Comparison of ENCODE assay signal across 16 cellular contexts in the genomic region with DNA sequence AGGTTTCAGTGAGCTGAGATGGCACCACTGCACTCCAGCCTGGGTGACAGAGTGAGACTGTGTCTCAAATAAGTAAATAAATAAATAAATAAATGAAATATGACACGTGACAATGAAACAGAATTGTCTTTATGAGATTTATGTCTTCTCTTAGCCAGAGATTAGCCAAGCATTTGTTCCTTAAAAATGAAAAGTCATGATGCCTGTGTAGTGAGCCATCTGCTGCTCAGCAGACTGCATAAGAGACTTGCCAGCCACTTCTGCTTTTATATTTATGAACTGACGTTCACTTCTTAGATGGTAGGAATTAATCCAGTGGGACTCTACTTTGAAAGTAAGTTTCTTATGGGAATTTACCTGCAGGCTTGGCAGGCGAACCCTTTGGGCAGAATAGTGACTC.
DNase-seq lines count a peak whose midpoint lies in the region; ATAC-seq, FAIRE-seq and TF ChIP-seq lines count a peak whose summit lies in the region.
"Had no signal": no experiment of that assay in that cellular context is flagged by ENCODE, and none has a peak within 500 bp of the region (broad histone marks: within the 10 kb centered on the region; RNA-seq: fewer than 3 reads in every experiment).

No MANE protein-coding gene starts in this region.

- no peak for TF ChIP-seq RAD21 in IMR-90 (IDR thresholded peaks at IDR 0.05; ENCODE audit: low read length)

- H2AK5ac ChIP-seq in IMR-90 (ENCODE audit: low read depth, low read length): no peak overlapping the region

- no peak overlapping the region for H3K23ac ChIP-seq in IMR-90 (ENCODE audit: low read depth, low read length)

- no CpG with 5 or more reads among the region's 3 CpGs for WGBS in IMR-90 (ENCODE audit: extremely low coverage in 2 of 2, insufficient read length in 1 of 2), 2 experiments
- WGBS in esophagus squamous epithelium, 2 donors: 81 to 90% methylated on average over 3 of the region's 3 CpGs

- H3K56ac ChIP-seq in IMR-90 (ENCODE audit: extremely low read depth, insufficient read depth, low read length): no peak overlapping the region

- in situ Hi-C loops in IMR-90 (cut with MboI; ENCODE audit: low sequenced_read_pairs): no loop called here

- no peak overlapping the region for H3K18ac ChIP-seq in IMR-90 (ENCODE audit: low read depth, low read length)

- no peak overlapping the region for H4K8ac ChIP-seq in IMR-90 (ENCODE audit: low read depth in 2 of 2, low read length in 2 of 2)

- FAIRE-seq in keratinocyte (lab: Jason Lieb, UNC) (no peak), GM19239 (lab: Jason Lieb, UNC) (no peak)
- FAIRE-seq: frontal cortex had no signal

- ATAC-seq in IMR-90 (ENCODE audit: low read depth): no peak
- no peak for ATAC-seq in GM18511 (IDR thresholded peaks at IDR 0.05; ENCODE audit: unreplicated experiment)
- no peak for ATAC-seq in GM21576 (IDR thresholded peaks at IDR 0.05; ENCODE audit: unreplicated experiment)
- ATAC-seq: T-helper 17 cell had no signal

- peak overlapping the region in 2 of 11 experiments; percentile 19 to 39; a peak in 2 of 22 replicates for H3K9ac ChIP-seq in BLaER1 treated with 17β-estradiol and CSF1 and Interleukin-3, amounts not matched to agents 10 nM and 100 nM
- H3K9ac ChIP-seq in IMR-90 (ENCODE audit: low read depth, low read length): no peak overlapping the region
- H3K9ac ChIP-seq in keratinocyte (ENCODE audit: control insufficient read depth, extremely low read depth, insufficient read depth, low read length): no peak overlapping the region

- BruUV-seq in IMR-90 (replicated peaks; lab: Mats Ljungman, UMichigan): no TSS peak

- no peak overlapping the region for H2BK5ac ChIP-seq in IMR-90 (ENCODE audit: low read depth, low read length, poor library complexity, severe bottlenecking)

- DNase-seq in IMR-90: peak; percentile 26
- peak; percentile 4 for DNase-seq in SKM-1 (lab: John Stamatoyannopoulos, UW; ENCODE audit: unreplicated experiment)
- DNase-seq in keratinocyte (ENCODE audit: low read depth, low spot score): no peak
- DNase-seq in esophagus squamous epithelium (lab: John Stamatoyannopoulos, UW): no peak
- DNase-seq in GM19239 (ENCODE audit: insufficient read length, low spot score): no peak
- DNase-seq: activated CD4-positive, alpha-beta T cell treated with anti-CD3 and anti-CD28 coated beads, Interleukin-2, amount 10 ng/mL, durations not matched to agents 7 days and 5 days; aorta; immature natural killer cell; retina; stimulated activated naive CD4-positive, alpha-beta T cell; T-helper 17 cell; uterus had no signal

- no peak overlapping the region; the same call in 2 of the 3 replicates for H2BK15ac ChIP-seq in IMR-90 (ENCODE audit: low read depth, low read length)

- no peak overlapping the region for H4K91ac ChIP-seq in IMR-90 (ENCODE audit: insufficient read depth, low read depth, low read length)

- H3K4ac ChIP-seq in IMR-90 (ENCODE audit: low read depth, low read length): no peak overlapping the region

- no peak overlapping the region for H2AFZ ChIP-seq in IMR-90 (replicated peaks; ENCODE audit: low read length, poor library complexity)
- no peak overlapping the region for H2AFZ ChIP-seq in keratinocyte (ENCODE audit: control insufficient read depth, low read length)

- TF ChIP-seq CTCF in IMR-90 (conservative IDR thresholded peaks at IDR 0.05; ENCODE audit: low read depth, low read length) (no peak), keratinocyte (optimal IDR thresholded peaks at IDR 0.05 in 1 of 3, IDR thresholded peaks at IDR 0.05 in 1 of 3, conservative IDR thresholded peaks at IDR 0.05 in 1 of 3; ENCODE audit: extremely low read depth in 1 of 3, insufficient read depth in 2 of 3, low read length in 3 of 3) (no peak), esophagus squamous epithelium (IDR thresholded peaks at IDR 0.05) (no peak)

- 0 out of 2 replicates have a peak overlapping the region, but pooled peaks have one; percentile 2 for H4K5ac ChIP-seq in IMR-90 (ENCODE audit: low read depth, low read length)

- H3K9me1 ChIP-seq in IMR-90 (ENCODE audit: insufficient read depth, low read length): no peaks in the 10 kb centered on the region
- peaks cover 4% of the 10 kb centered on the region for H3K9me1 ChIP-seq in keratinocyte (ENCODE audit: control insufficient read depth, extremely low read depth, insufficient read depth, low read length)

- peak overlapping the region; percentile 44 to 66 (median 55); a peak in 21 of 22 replicates for H3K4me2 ChIP-seq in BLaER1 treated with 17β-estradiol and CSF1 and Interleukin-3, amounts not matched to agents 10 nM and 100 nM
- H3K4me2 ChIP-seq in IMR-90 (ENCODE audit: low read depth, low read length): no peak overlapping the region
- no peak overlapping the region for H3K4me2 ChIP-seq in keratinocyte (ENCODE audit: control insufficient read depth, extremely low read depth, insufficient read depth, low read depth, low read length)

- intact Hi-C loops in IMR-90 (cut with micrococcal nuclease) (loop anchor here (10.0 kb wide), 1 partner anchor 151 kb away; no protein-coding TSS in a partner anchor), esophagus squamous epithelium (cut with DNase I) (no loop called here)

- H3K79me2 ChIP-seq in keratinocyte (ENCODE audit: control insufficient read depth, insufficient read depth, low read length): no peaks in the 10 kb centered on the region

- dilution Hi-C loops in IMR-90 (cut with HindIII; ENCODE audit: low sequenced_read_pairs, unreplicated experiment): no loop called here
- dilution Hi-C loops in keratinocyte (cut with MboI; ENCODE audit: extremely low pct_ligation_motif_present, low sequenced_read_pairs): no loop called here

- TF ChIP-seq POLR2A in IMR-90 (IDR thresholded peaks at IDR 0.05; ENCODE audit: low read depth, low read length): no peak
- TF ChIP-seq POLR2A in esophagus squamous epithelium (IDR thresholded peaks at IDR 0.05): no peak

- H2BK120ac ChIP-seq in IMR-90 (ENCODE audit: low read depth, low read length): no peak overlapping the region

- no peaks in the 10 kb centered on the region for H3K27me3 ChIP-seq in BLaER1 treated with 17β-estradiol and CSF1 and Interleukin-3, amounts not matched to agents 10 nM and 100 nM
- no peaks in the 10 kb centered on the region for H3K27me3 ChIP-seq in IMR-90 (ENCODE audit: control insufficient read depth, insufficient read depth, low read length)
- no peaks in the 10 kb centered on the region for H3K27me3 ChIP-seq in keratinocyte (ENCODE audit: control insufficient read depth, extremely low read depth, insufficient read depth, low read length)
- H3K27me3 ChIP-seq in esophagus squamous epithelium: no peaks in the 10 kb centered on the region
- H3K27me3 ChIP-seq: uterus had no signal

- H3K9me3 ChIP-seq in BLaER1 treated with 17β-estradiol and CSF1 and Interleukin-3, amounts not matched to agents 10 nM and 100 nM (replicated peaks in 1 of 11): peaks cover 0 to 27% (median 12%) of the 10 kb centered on the region in 11 experiments; a peak in 12 of 22 replicates
- H3K9me3 ChIP-seq in IMR-90 (ENCODE audit: control insufficient read depth, insufficient read depth, low read length) (no peaks in the 10 kb centered on the region), keratinocyte (ENCODE audit: control insufficient read depth, low read depth, low read length) (no peaks in the 10 kb centered on the region), esophagus squamous epithelium (no peaks in the 10 kb centered on the region)
- H3K9me3 ChIP-seq: uterus had no signal

- no peak overlapping the region for H3K4me3 ChIP-seq in BLaER1 treated with 17β-estradiol and CSF1 and Interleukin-3, amounts not matched to agents 10 nM and 100 nM
- H3K4me3 ChIP-seq in IMR-90 (ENCODE audit: insufficient read depth, low read depth, low read length): no peak overlapping the region
- no peak overlapping the region for H3K4me3 ChIP-seq in keratinocyte (ENCODE audit: control insufficient read depth in 2 of 3, extremely low read depth in 1 of 3, insufficient read depth in 2 of 3, low read depth in 1 of 3, low read length in 3 of 3)
- no peak overlapping the region for H3K4me3 ChIP-seq in esophagus squamous epithelium
- H3K4me3 ChIP-seq: uterus had no signal

- H3K14ac ChIP-seq in IMR-90 (replicated peaks; ENCODE audit: low read depth, low read length): no peak overlapping the region

- H4K20me1 ChIP-seq in BLaER1 treated with 17β-estradiol and CSF1 and Interleukin-3, amounts not matched to agents 10 nM and 100 nM: peaks cover 0 to 24% (median 0%) of the 10 kb centered on the region in 11 experiments; a peak in 3 of 22 replicates
- no peaks in the 10 kb centered on the region for H4K20me1 ChIP-seq in IMR-90 (ENCODE audit: insufficient read depth, low read length)
- H4K20me1 ChIP-seq in keratinocyte (ENCODE audit: control insufficient read depth, extremely low read depth, insufficient read depth, low read length): no peaks in the 10 kb centered on the region

- H3K27ac ChIP-seq in BLaER1 treated with 17β-estradiol and CSF1 and Interleukin-3, amounts not matched to agents 10 nM and 100 nM: peak overlapping the region; percentile 40 to 96 (median 60); a peak in 21 of 22 replicates
- H3K27ac ChIP-seq in IMR-90 (ENCODE audit: insufficient read depth, low read length) (no peak overlapping the region), keratinocyte (ENCODE audit: control insufficient read depth, insufficient read depth, low read length) (peak overlapping the region; percentile 92), esophagus squamous epithelium (no peak overlapping the region)
- H3K27ac ChIP-seq: uterus had no signal

- H2AK9ac ChIP-seq in IMR-90 (replicated peaks; ENCODE audit: low read depth, low read length, poor library complexity): no peak overlapping the region

- POLR2A ChIA-PET in IMR-90 (lab: Charles Lee; ENCODE audit: unreplicated experiment): no interaction called here

- CTCF ChIA-PET in IMR-90 (lab: Yijun Ruan, JAX): no interaction called here

- peaks cover 35 to 52% (median 41%) of the 10 kb centered on the region in 10 experiments for H3K4me1 ChIP-seq in BLaER1 treated with 17β-estradiol and CSF1 and Interleukin-3, amounts not matched to agents 10 nM and 100 nM
- H3K4me1 ChIP-seq in IMR-90 (ENCODE audit: control insufficient read depth, insufficient read depth, low read length) (peaks cover 8% of the 10 kb centered on the region), keratinocyte (ENCODE audit: control insufficient read depth, extremely low read depth, insufficient read depth, low read length) (peaks cover 23% of the 10 kb centered on the region), esophagus squamous epithelium (peaks cover 0 to 22% (median 7%) of the 10 kb centered on the region in 3 donors)
- H3K4me1 ChIP-seq: uterus had no signal

- no peaks in the 10 kb centered on the region for H3K79me1 ChIP-seq in IMR-90 (ENCODE audit: low read depth in 1 of 2, low read length in 2 of 2)

- no peak overlapping the region for H2BK20ac ChIP-seq in IMR-90 (ENCODE audit: low read depth, low read length)

- H3K36me3 ChIP-seq in BLaER1 treated with 17β-estradiol and CSF1 and Interleukin-3, amounts not matched to agents 10 nM and 100 nM: peaks cover 0 to 84% (median 8%) of the 10 kb centered on the region in 11 experiments; a peak in 11 of 22 replicates
- H3K36me3 ChIP-seq in IMR-90 (ENCODE audit: control insufficient read depth, insufficient read depth, low read length) (no peaks in the 10 kb centered on the region), keratinocyte (ENCODE audit: control insufficient read depth in 2 of 2, extremely low read depth in 1 of 2, insufficient read depth in 2 of 2, low read length in 2 of 2) (no peaks in the 10 kb centered on the region), esophagus squamous epithelium (peaks cover 0 to 5% (median 0%) of the 10 kb centered on the region in 3 donors)
- H3K36me3 ChIP-seq: uterus had no signal

Comparison
In these comparisons a context has a peak if more than half of its experiments do, and no peak if none do; other contexts are left out.
1. H3K27ac ChIP-seq: peak in BLaER1 treated with 17β-estradiol and CSF1 and Interleukin-3, amounts not matched to agents 10 nM and 100 nM (11 of 11) and keratinocyte (single experiment); none in IMR-90 (single experiment) and esophagus squamous epithelium (0 of 4).
2. H3K4me2 ChIP-seq: peak in BLaER1 treated with 17β-estradiol and CSF1 and Interleukin-3, amounts not matched to agents 10 nM and 100 nM (11 of 11); none in IMR-90 (single experiment) and keratinocyte (single experiment).
3. DNase-seq: peak in IMR-90 (single experiment) and SKM-1 (single experiment); none in keratinocyte (single experiment), esophagus squamous epithelium (single experiment) and GM19239 (single experiment).